ENCODE assay signal across 26 cellular contexts in the genomic region with DNA sequence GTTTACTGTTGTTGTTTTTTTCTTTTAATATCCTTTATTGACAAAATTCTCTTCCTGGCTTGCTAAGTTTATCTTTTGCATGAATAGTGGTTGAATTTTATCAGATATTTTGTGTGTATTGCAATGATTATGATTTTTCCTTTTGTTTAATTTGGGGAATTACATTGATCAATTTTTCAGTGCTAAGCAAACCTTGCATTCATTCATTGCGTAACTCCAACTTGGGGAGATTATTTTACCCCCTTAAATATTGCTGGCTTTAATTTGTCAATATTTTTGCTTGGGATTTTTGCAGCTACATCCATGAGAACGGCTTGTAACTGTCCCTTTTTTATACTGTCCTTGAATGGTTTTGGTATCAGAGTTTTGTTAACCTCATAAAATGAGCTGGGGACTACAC.
"Had no signal": no experiment of that assay in that cellular context is flagged by ENCODE, and none has a peak within 500 bp of the region (broad histone marks: within the 10 kb centered on the region; RNA-seq: fewer than 3 reads in every experiment).

No MANE protein-coding gene starts in this region.

- H3K4me3 ChIP-seq: colonic mucosa, esophagus squamous epithelium, gastrocnemius medialis, heart right ventricle, left lung, lower lobe of right lung, mucosa of descending colon had no signal

- H3K36me3 ChIP-seq: colonic mucosa had no signal

- ATAC-seq: effector memory CD8-positive, alpha-beta T cell; esophagus mucosa; gastrocnemius medialis; heart right ventricle; left cardiac atrium; left lung; left ventricle myocardium superior; lower lobe of right lung; mucosa of descending colon had no signal

- H3K9me3 ChIP-seq: colonic mucosa, esophagus squamous epithelium, gastrocnemius medialis, heart right ventricle, left lung, lower lobe of right lung, mucosa of descending colon had no signal

- H3K27me3 ChIP-seq: colonic mucosa, esophagus squamous epithelium, gastrocnemius medialis, heart right ventricle, left lung had no signal

- H3K27ac ChIP-seq: colonic mucosa, epithelial cell of prostate, esophagus squamous epithelium, gastrocnemius medialis, heart right ventricle, left lung, lower lobe of right lung had no signal

- H3K4me1 ChIP-seq: colonic mucosa, esophagus squamous epithelium, gastrocnemius medialis, heart right ventricle, left lung, lower lobe of right lung had no signal

- FAIRE-seq: endometrium, islet of Langerhans, keratinocyte had no signal

- DNase-seq: colonic mucosa; cortex of kidney; effector CD8-positive, alpha-beta T cell; effector memory CD8-positive, alpha-beta T cell; endodermal cell; erythroblast; esophagus squamous epithelium; foreskin fibroblast; foreskin melanocyte; gastrocnemius medialis; glutamatergic neuron; head of caudate nucleus; heart right ventricle; hippocampal formation; left cardiac atrium; left lung; left ventricle myocardium superior; lower lobe of right lung; mesenchymal stem cell; mucosa of descending colon; naive B cell had no signal
